8 cellular contexts compared by ENCODE assay signal in genomic region chr1:70220517-70221240, GRCh38. TPM values are rescaled to one million over a fixed set of nuclear protein-coding genes. Genes with fewer than 3 reads are reported as not detected.
DNase-seq lines count a peak whose midpoint lies in the region; ATAC-seq and TF ChIP-seq lines count a peak whose summit lies in the region.

No MANE protein-coding gene starts in this region.

- ATAC-seq in GM18520 (IDR thresholded peaks at IDR 0.05; ENCODE audit: unreplicated experiment) = peak; percentile 6
- ATAC-seq in HG02588 (IDR thresholded peaks at IDR 0.05; ENCODE audit: unreplicated experiment) = peak; percentile 1

- peak overlapping the region; percentile 97 for H3K9ac ChIP-seq in skeletal muscle satellite cell (ENCODE audit: low read depth, low read length)

- peaks cover 54% of the 10 kb centered on the region for H3K36me3 ChIP-seq in SJSA1
- H3K36me3 ChIP-seq in skeletal muscle satellite cell (ENCODE audit: insufficient read depth, low read length) = peaks cover 43% of the 10 kb centered on the region

- H3K27ac ChIP-seq in SJSA1 = peak overlapping the region; percentile 16; the same call in 1 of the 2 replicates

- peak overlapping the region; percentile 78 for H3K4me3 ChIP-seq in SJSA1
- peak overlapping the region; percentile 67 for H3K4me3 ChIP-seq in fibroblast of pulmonary artery (replicated peaks; ENCODE audit: low read depth, low read length)
- H3K4me3 ChIP-seq in skeletal muscle satellite cell (ENCODE audit: low read length) = peak overlapping the region; percentile 98

- no peak for TF ChIP-seq CTCF in fibroblast of pulmonary artery (IDR thresholded peaks at IDR 0.05; ENCODE audit: low read length, missing control alignments)

- H3K4me1 ChIP-seq in SJSA1 (replicated peaks) (peaks cover 4% of the 10 kb centered on the region; the same call in 1 of the 2 replicates), skeletal muscle satellite cell (ENCODE audit: control insufficient read depth, insufficient read depth, low read length) (peaks cover 16% of the 10 kb centered on the region)

- H3K4me2 ChIP-seq in skeletal muscle satellite cell (ENCODE audit: low read length) = peak overlapping the region; percentile 86

- H3K9me3 ChIP-seq in SJSA1 (replicated peaks) (no peaks in the 10 kb centered on the region), skeletal muscle satellite cell (replicated peaks; ENCODE audit: low read length) (no peaks in the 10 kb centered on the region)

- peak in 1 of 2 experiments; percentile 4 for DNase-seq in SJSA1 (ENCODE audit: low read depth in 1 of 2, low spot score in 2 of 2)
- DNase-seq in fibroblast of pulmonary artery (ENCODE audit: low read depth) = no peak
- no peak for DNase-seq in KBM-7
- no peak for DNase-seq in COLO829 (ENCODE audit: low spot score)
- DNase-seq in dedifferentiated amniotic fluid mesenchymal stem cell (ENCODE audit: extremely low spot score) = no peak

- H3K27me3 ChIP-seq in SJSA1 (replicated peaks) = no peaks in the 10 kb centered on the region
- H3K27me3 ChIP-seq in skeletal muscle satellite cell (ENCODE audit: control insufficient read depth, insufficient read depth, low read length) = no peaks in the 10 kb centered on the region

- in situ Hi-C loops in KBM-7 (cut with MboI; ENCODE audit: low pct_unique_long_range_greater_than_20kb, low sequenced_read_pairs) = no loop called here

RNA-seq across cellular contexts. Expression of gene SRSF11, which starts 0.5 kb away (rescaled TPM):
- 92.8 and 114 TPM in 2 replicates for total RNA-seq in SJSA1 (2014; rRNA removed; shearing (Covaris generic))
- total RNA-seq in skeletal muscle satellite cell (2012; rRNA removed) = 79.1 and 82.8 TPM in 2 replicates

RNA-seq across cellular contexts. Expression of gene LRRC40, which starts 15.3 kb away (rescaled TPM):
- total RNA-seq in SJSA1 (2014; rRNA removed; shearing (Covaris generic)) = 30.9 and 35.9 TPM in 2 replicates
- total RNA-seq in skeletal muscle satellite cell (2012; rRNA removed) = 22.1 and 24.8 TPM in 2 replicates
